Comparison of ENCODE assay signal across 20 cellular contexts in the genomic region with DNA sequence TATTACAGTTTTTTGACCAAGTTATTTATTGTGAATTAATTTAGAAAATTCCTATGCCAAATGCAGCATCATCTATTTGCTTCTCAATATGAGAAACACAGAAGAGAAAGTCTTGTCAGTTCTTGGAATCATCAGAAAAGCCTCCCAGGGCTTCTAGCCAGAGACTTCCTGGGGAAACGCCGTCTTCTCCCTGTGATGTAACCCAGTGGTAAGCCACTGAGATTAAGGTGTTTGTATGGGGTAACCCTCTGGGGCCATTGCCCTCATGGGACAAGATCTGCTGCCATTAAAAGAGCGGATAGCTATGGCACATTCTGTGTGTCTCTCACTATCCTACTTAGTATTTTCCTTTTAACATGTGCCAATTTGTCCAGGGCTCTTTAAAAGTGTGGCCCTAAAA. TPM values are rescaled to one million over a fixed set of nuclear protein-coding genes. Genes with fewer than 3 reads are reported as not detected.
"Had no signal": no experiment of that assay in that cellular context is flagged by ENCODE, and none has a peak within 500 bp of the region (broad histone marks: within the 10 kb centered on the region; RNA-seq: fewer than 3 reads in every experiment).

No MANE protein-coding gene starts in this region.

- H3K4me1 ChIP-seq: right atrium auricular region, transverse colon had no signal

- H3K27me3 ChIP-seq: brain microvascular endothelial cell, dorsolateral prefrontal cortex, esophagus muscularis mucosa, right atrium auricular region, transverse colon had no signal

- H3K4me3 Mint-ChIP-seq: activated B cell treated with CpG ODN at 0.5 μM for 24 hours; activated naive CD8-positive, alpha-beta T cell; naive thymus-derived CD8-positive, alpha-beta T cell; stimulated activated effector memory CD8-positive, alpha-beta T cell treated with anti-CD3 and anti-CD28 coated beads, Interleukin-12 subunit alpha, Interleukin-12 subunit beta, amount 100 ng/mL, for 72 hours had no signal

- H3K36me3 Mint-ChIP-seq: activated naive CD8-positive, alpha-beta T cell; naive thymus-derived CD8-positive, alpha-beta T cell; stimulated activated effector memory CD8-positive, alpha-beta T cell treated with anti-CD3 and anti-CD28 coated beads, Interleukin-12 subunit alpha, Interleukin-12 subunit beta, amount 100 ng/mL, for 72 hours had no signal

- H3K4me3 ChIP-seq: dorsolateral prefrontal cortex, esophagus muscularis mucosa, mucosa of descending colon, right atrium auricular region, smooth muscle cell, transverse colon had no signal

- H3K4me2 ChIP-seq: smooth muscle cell had no signal

- H3K27ac ChIP-seq: brain microvascular endothelial cell, dorsolateral prefrontal cortex, esophagus muscularis mucosa, right atrium auricular region, transverse colon had no signal

- H3K36me3 ChIP-seq: brain microvascular endothelial cell, right atrium auricular region, transverse colon had no signal

- H3K9me3 ChIP-seq: esophagus muscularis mucosa, mucosa of descending colon, right atrium auricular region, transverse colon had no signal

- DNase-seq: activated B cell treated with CpG ODN at 0.5 μM for 24 hours; activated CD4-positive, alpha-beta T cell treated with anti-CD3 and anti-CD28 coated beads, Interleukin-2, amount 50 U/mL, for 1 hour; activated gamma-delta T cell; activated T-cell treated with anti-CD3 and anti-CD28 coated beads, Interleukin-2, amount 50 U/mL, for 48 hours; brain microvascular endothelial cell; cerebellar nuclear complex; dorsolateral prefrontal cortex; foreskin melanocyte; head of caudate nucleus; islet precursor cell; mucosa of descending colon; naive thymus-derived CD8-positive, alpha-beta T cell; nucleus accumbens; transverse colon had no signal

- H3K9me3 Mint-ChIP-seq: activated B cell treated with CpG ODN at 0.5 μM for 24 hours; naive thymus-derived CD8-positive, alpha-beta T cell; stimulated activated effector memory CD8-positive, alpha-beta T cell treated with anti-CD3 and anti-CD28 coated beads, Interleukin-12 subunit alpha, Interleukin-12 subunit beta, amount 100 ng/mL, for 72 hours had no signal

- ATAC-seq: left lobe of liver; mucosa of descending colon; naive thymus-derived CD8-positive, alpha-beta T cell; stimulated activated effector memory CD8-positive, alpha-beta T cell treated with anti-CD3 and anti-CD28 coated beads, Interleukin-12 subunit alpha, Interleukin-12 subunit beta, amount 100 ng/mL, for 72 hours had no signal

- H3K4me1 Mint-ChIP-seq: activated B cell treated with CpG ODN at 0.5 μM for 24 hours; stimulated activated effector memory CD8-positive, alpha-beta T cell treated with anti-CD3 and anti-CD28 coated beads, Interleukin-12 subunit alpha, Interleukin-12 subunit beta, amount 100 ng/mL, for 72 hours had no signal

- H3K27ac Mint-ChIP-seq: activated B cell treated with CpG ODN at 0.5 μM for 24 hours; activated naive CD8-positive, alpha-beta T cell; stimulated activated effector memory CD8-positive, alpha-beta T cell treated with anti-CD3 and anti-CD28 coated beads, Interleukin-12 subunit alpha, Interleukin-12 subunit beta, amount 100 ng/mL, for 72 hours had no signal

RNA-seq across cellular contexts. Expression of a gene that starts 28.0 kb away (rescaled TPM):
- total RNA-seq: activated B cell treated with CpG ODN at 0.5 μM for 24 hours; naive thymus-derived CD8-positive, alpha-beta T cell had no signal
- polyA plus RNA-seq: naive thymus-derived CD8-positive, alpha-beta T cell; smooth muscle cell had no signal

RNA-seq across cellular contexts. Expression of a gene that starts 54.6 kb away (rescaled TPM):
- total RNA-seq: activated B cell treated with CpG ODN at 0.5 μM for 24 hours; naive thymus-derived CD8-positive, alpha-beta T cell had no signal
- polyA plus RNA-seq: naive thymus-derived CD8-positive, alpha-beta T cell had no signal
